ENCODE assay signal across 9 cellular contexts in genomic region chr13:36131931-36132297, GRCh38. TPM values are rescaled to one million over a fixed set of nuclear protein-coding genes. Genes with fewer than 3 reads are reported as not detected.
DNase-seq lines count a peak whose midpoint lies in the region; ATAC-seq, FAIRE-seq and TF ChIP-seq lines count a peak whose summit lies in the region.
"Had no signal": no experiment of that assay in that cellular context is flagged by ENCODE, and none has a peak within 500 bp of the region (broad histone marks: within the 10 kb centered on the region; RNA-seq: fewer than 3 reads in every experiment).

No MANE protein-coding gene starts in this region.

- intact Hi-C loops in Right ventricle myocardium superior (cut with DNase I): no loop called here
- intact Hi-C loops in aorta (cut with DNase I): no loop called here

- H3K9me3 ChIP-seq in aorta (ENCODE audit: control insufficient read depth, low read length): no peaks in the 10 kb centered on the region

- WGBS in aorta, 2 donors: 8 to 10% methylated on average over 5 of the region's 5 CpGs

- H3K4me1 ChIP-seq in aorta (ENCODE audit: control insufficient read depth in 1 of 2, insufficient read depth in 2 of 2, low read length in 2 of 2): no peaks in the 10 kb centered on the region

- no peak overlapping the region for H3K27ac ChIP-seq in aorta (ENCODE audit: low read depth in 1 of 2, low read length in 2 of 2)

- H3K27me3 ChIP-seq in aorta (ENCODE audit: control insufficient read depth in 1 of 2, insufficient read depth in 2 of 2, low read length in 1 of 2): no peaks in the 10 kb centered on the region

- no peak for FAIRE-seq in GM19239 (lab: Jason Lieb, UNC)

- TF ChIP-seq CTCF in omental fat pad (IDR thresholded peaks at IDR 0.05): no peak

- no peak overlapping the region for H3K4me3 ChIP-seq in aorta (ENCODE audit: low read length in 2 of 2)

- DNase-seq in SHP77 (lab: John Stamatoyannopoulos, UW) (peak; percentile 35 to 38), SHP77 treated with DMSO at 0.1 percent for 48 hours (lab: John Stamatoyannopoulos, UW) (no peak), Right ventricle myocardium superior (peak; percentile 83), omental fat pad (ENCODE audit: low spot score) (no peak), aorta (peak; percentile 81 to 87), HuH-7 (ENCODE audit: low spot score) (no peak), GM19239 (ENCODE audit: insufficient read length, low spot score) (no peak)
- DNase-seq: activated CD4-positive, alpha-beta T cell treated with anti-CD3 and anti-CD28 coated beads for 48 hours had no signal

- ATAC-seq in Right ventricle myocardium superior (ENCODE audit: poor library complexity): peak; percentile 81
- peak; percentile 56 for ATAC-seq in omental fat pad (ENCODE audit: low FRiP score)
- peak; percentile 88 for ATAC-seq in aorta (ENCODE audit: low FRiP score)
- no peak for ATAC-seq in HG03135 (IDR thresholded peaks at IDR 0.05; ENCODE audit: unreplicated experiment)

- no peaks in the 10 kb centered on the region for H3K36me3 ChIP-seq in aorta (ENCODE audit: control insufficient read depth in 1 of 2, insufficient read depth in 2 of 2, low read length in 1 of 2)

RNA-seq across cellular contexts. Expression of gene DCLK1, which starts 0.7 kb away (rescaled TPM):
- 12.7 TPM for total RNA-seq in Right ventricle myocardium superior
- total RNA-seq in omental fat pad: 100 to 1,000 TPM in 1 of 4 donors, 10 to 100 TPM in 3; 13.9 to 206 (median 30.5) TPM
- total RNA-seq in aorta: 10 to 100 TPM; 24.7 to 47.4 TPM
- polyA plus RNA-seq in aorta: 1 to 10 TPM; 2.6 to 3.1 TPM

Comparison
In these comparisons a context has a peak if more than half of its experiments do, and no peak if none do; other contexts are left out.
1. DNase-seq: peak in SHP77 (2 of 2), Right ventricle myocardium superior (single experiment) and aorta (2 of 2); none in SHP77 treated with DMSO at 0.1 percent for 48 hours (single experiment), omental fat pad (single experiment), HuH-7 (single experiment) and GM19239 (single experiment).